Comparison of ENCODE assay signal across 9 cellular contexts in genomic region chr6:108168501-108168979, GRCh38. TPM values are rescaled to one million over a fixed set of nuclear protein-coding genes. Genes with fewer than 3 reads are reported as not detected.
A peak's percentile ranks its signal among the peaks of the same experiment; 100 is the strongest.
DNase-seq lines count a peak whose midpoint lies in the region; ATAC-seq, FAIRE-seq and TF ChIP-seq lines count a peak whose summit lies in the region.
"Had no signal": no experiment of that assay in that cellular context is flagged by ENCODE, and none has a peak within 500 bp of the region (broad histone marks: within the 10 kb centered on the region; RNA-seq: fewer than 3 reads in every experiment).

No MANE protein-coding gene starts in this region.

- peak; percentile 26 to 37 for ATAC-seq in activated naive CD4-positive, alpha-beta T cell treated with anti-CD3 and anti-CD28 coated beads, Interleukin-2, amount 50 U/mL, for 72 hours
- ATAC-seq in lower lobe of right lung = peak; percentile 68 to 76
- ATAC-seq in upper lobe of left lung (ENCODE audit: low FRiP score in 2 of 2) = peak; percentile 54 to 67

- H3K27ac Mint-ChIP-seq in activated naive CD4-positive, alpha-beta T cell treated with anti-CD3 and anti-CD28 coated beads, Interleukin-2, amount 50 U/mL, for 72 hours = no peak overlapping the region
- no peak overlapping the region for H3K27ac Mint-ChIP-seq in activated naive CD4-positive, alpha-beta T cell treated with anti-CD3 and anti-CD28 coated beads, Interleukin-2, amount 10 ng/mL, durations not matched to agents 7 days and 5 days

- H3K27me3 ChIP-seq in bronchial epithelial cell (ENCODE audit: control insufficient read depth, insufficient read depth, low read length) (peaks cover 78% of the 10 kb centered on the region), lower lobe of right lung (ENCODE audit: low read depth) (peaks cover 100% of the 10 kb centered on the region), upper lobe of left lung (peaks cover 1 to 91% (median 67%) of the 10 kb centered on the region in 4 donors)

- H3K27ac ChIP-seq in lower lobe of right lung (no peak overlapping the region), upper lobe of left lung (no peak overlapping the region)

- DNase-seq in activated naive CD4-positive, alpha-beta T cell treated with anti-CD3 and anti-CD28 coated beads, Interleukin-2, amount 50 U/mL, for 72 hours (ENCODE audit: low spot score in 2 of 2) = peak in 1 of 2 donors; percentile 33
- no peak for DNase-seq in activated naive CD4-positive, alpha-beta T cell treated with anti-CD3 and anti-CD28 coated beads, Interleukin-2, amount 10 ng/mL, durations not matched to agents 7 days and 5 days
- DNase-seq in bronchial epithelial cell (ENCODE audit: low read depth) (no peak), lower lobe of right lung (peak; percentile 65), upper lobe of left lung (peak; percentile 28 to 89), cerebellum (ENCODE audit: low spot score) (no peak), SKM-1 treated with dmso at 0.1 percent for 144 hours (lab: John Stamatoyannopoulos, UW; ENCODE audit: unreplicated experiment) (no peak), SW 1271 (lab: John Stamatoyannopoulos, UW) (no peak)

- 3% methylated on average over 23 of the region's 34 CpGs; no CpG with 5 or more reads in 1 of the 2 donors for WGBS in upper lobe of left lung, 2 donors

- H3K9me3 ChIP-seq in lower lobe of right lung (no peaks in the 10 kb centered on the region), upper lobe of left lung (no peaks in the 10 kb centered on the region)

- CTCF ChIA-PET in activated naive CD4-positive, alpha-beta T cell treated with anti-CD3 and anti-CD28 coated beads, Interleukin-2, amount 10 ng/mL, durations not matched to agents 7 days and 5 days (lab: Charles Lee) = no interaction called here

- H3K4me3 Mint-ChIP-seq in activated naive CD4-positive, alpha-beta T cell treated with anti-CD3 and anti-CD28 coated beads, Interleukin-2, amount 10 ng/mL, durations not matched to agents 7 days and 5 days = no peak overlapping the region

- peaks cover 60% of the 10 kb centered on the region for H3K4me1 ChIP-seq in lower lobe of right lung
- H3K4me1 ChIP-seq in upper lobe of left lung = peaks cover 49 to 61% (median 58%) of the 10 kb centered on the region in 4 donors

- H3K27me3 Mint-ChIP-seq in activated naive CD4-positive, alpha-beta T cell treated with anti-CD3 and anti-CD28 coated beads, Interleukin-2, amount 10 ng/mL, durations not matched to agents 7 days and 5 days = peaks cover 96% of the 10 kb centered on the region

- FAIRE-seq in bronchial epithelial cell (lab: Jason Lieb, UNC) = no peak
- FAIRE-seq: islet of Langerhans had no signal

- H3K36me3 ChIP-seq in bronchial epithelial cell (ENCODE audit: control insufficient read depth, insufficient read depth, low read length) = no peaks in the 10 kb centered on the region
- H3K36me3 ChIP-seq in lower lobe of right lung = no peaks in the 10 kb centered on the region
- H3K36me3 ChIP-seq in upper lobe of left lung = no peaks in the 10 kb centered on the region

- TF ChIP-seq CTCF in bronchial epithelial cell (IDR thresholded peaks at IDR 0.05; ENCODE audit: insufficient read depth, low read length, severe bottlenecking) (peak; percentile 29), lower lobe of right lung (IDR thresholded peaks at IDR 0.05) (peak; percentile 36), upper lobe of left lung (IDR thresholded peaks at IDR 0.05) (peak in 1 of 6 experiments; percentile 27)

- peaks cover 0 to 13% of the 10 kb centered on the region in 2 donors for H3K36me3 Mint-ChIP-seq in activated naive CD4-positive, alpha-beta T cell treated with anti-CD3 and anti-CD28 coated beads, Interleukin-2, amount 50 U/mL, for 72 hours
- peaks cover 12% of the 10 kb centered on the region for H3K36me3 Mint-ChIP-seq in activated naive CD4-positive, alpha-beta T cell treated with anti-CD3 and anti-CD28 coated beads, Interleukin-2, amount 10 ng/mL, durations not matched to agents 7 days and 5 days

- TF ChIP-seq POLR2A in upper lobe of left lung (IDR thresholded peaks at IDR 0.05) = no peak

- TF ChIP-seq EP300 in upper lobe of left lung (IDR thresholded peaks at IDR 0.05) = no peak

- peaks cover 37% of the 10 kb centered on the region for H3K4me1 Mint-ChIP-seq in activated naive CD4-positive, alpha-beta T cell treated with anti-CD3 and anti-CD28 coated beads, Interleukin-2, amount 10 ng/mL, durations not matched to agents 7 days and 5 days

- intact Hi-C loops in lower lobe of right lung (cut with DNase I) = no loop called here

- H3K4me3 ChIP-seq in bronchial epithelial cell (ENCODE audit: low read depth, low read length) (no peak overlapping the region), lower lobe of right lung (peak overlapping the region; percentile 33), upper lobe of left lung (peak overlapping the region in 3 of 4 donors; percentile 3 to 39 (median 34))

- no peaks in the 10 kb centered on the region for H3K9me3 Mint-ChIP-seq in activated naive CD4-positive, alpha-beta T cell treated with anti-CD3 and anti-CD28 coated beads, Interleukin-2, amount 50 U/mL, for 72 hours
- no peaks in the 10 kb centered on the region for H3K9me3 Mint-ChIP-seq in activated naive CD4-positive, alpha-beta T cell treated with anti-CD3 and anti-CD28 coated beads, Interleukin-2, amount 10 ng/mL, durations not matched to agents 7 days and 5 days

RNA-seq across cellular contexts. Expression of gene NR2E1, which starts 2.7 kb away (rescaled TPM):
- total RNA-seq in activated naive CD4-positive, alpha-beta T cell treated with anti-CD3 and anti-CD28 coated beads, Interleukin-2, amount 50 U/mL, for 72 hours = not detected
- total RNA-seq in bronchial epithelial cell (not detected in 2 replicates), lower lobe of right lung (not detected), upper lobe of left lung (not detected), cerebellum (not detected)

Comparison
In these comparisons a context has a peak if more than half of its experiments do, and no peak if none do; other contexts are left out.
1. DNase-seq: peak in lower lobe of right lung (single experiment) and upper lobe of left lung (2 of 2); none in activated naive CD4-positive, alpha-beta T cell treated with anti-CD3 and anti-CD28 coated beads, Interleukin-2, amount 10 ng/mL, durations not matched to agents 7 days and 5 days (single experiment), bronchial epithelial cell (single experiment), cerebellum (single experiment), SKM-1 treated with dmso at 0.1 percent for 144 hours (single experiment) and SW 1271 (0 of 2).
2. Peak in every context shown above with its lines, with median percentiles within 50 percentile points of each other: ATAC-seq.